ENCODE assay signal across 23 cellular contexts in genomic region chr11:9780929-9781328, GRCh38.
DNase-seq lines count a peak whose midpoint lies in the region; ATAC-seq and TF ChIP-seq lines count a peak whose summit lies in the region.
"Had no signal": no experiment of that assay in that cellular context is flagged by ENCODE, and none has a peak within 500 bp of the region (broad histone marks: within the 10 kb centered on the region; RNA-seq: fewer than 3 reads in every experiment).

No MANE protein-coding gene starts in this region.

- ATAC-seq in Panc1, result no peak
- ATAC-seq: A549; CD8-positive, alpha-beta T cell; GM12878 had no signal

- H3K36me3 Mint-ChIP-seq in endodermal cell (ENCODE audit: low read depth), result peaks cover 38% of the 10 kb centered on the region

- TF ChIP-seq POLR2A in esophagus squamous epithelium (IDR thresholded peaks at IDR 0.05), result no peak

- peak overlapping the region; percentile 22 for H4K91ac ChIP-seq in trophoblast cell (ENCODE audit: low read depth, low read length)

- no peak overlapping the region for H3K14ac ChIP-seq in trophoblast cell (ENCODE audit: low read length)

- 95 to 100% methylated on average over 3 to 4 of the region's 4 CpGs for WGBS in endodermal cell (ENCODE audit: insufficient coverage in 1 of 2, insufficient read length in 1 of 2), 2 experiments
- WGBS in trophoblast cell (ENCODE audit: extremely low coverage, insufficient coverage, insufficient read length), result no CpG with 5 or more reads among the region's 4 CpGs
- 91 to 100% methylated on average over 4 of the region's 4 CpGs for WGBS in esophagus squamous epithelium, 2 donors

- no peaks in the 10 kb centered on the region for H4K20me1 ChIP-seq in BLaER1

- H4K8ac ChIP-seq in trophoblast cell (ENCODE audit: low read depth, low read length), result no peak overlapping the region

- H2BK12ac ChIP-seq in trophoblast cell (ENCODE audit: low read length), result no peak overlapping the region

- H3K4me3 ChIP-seq in BLaER1 (no peak overlapping the region), Panc1 (ENCODE audit: low read depth in 2 of 2, low read length in 2 of 2) (no peak overlapping the region), endodermal cell (ENCODE audit: low read length) (no peak overlapping the region), trophoblast cell (ENCODE audit: low read depth, low read length) (no peak overlapping the region), esophagus squamous epithelium (no peak overlapping the region)
- H3K4me3 ChIP-seq: A549, GM12878 had no signal

- no peak overlapping the region for H3K4me3 Mint-ChIP-seq in endodermal cell
- H3K4me3 Mint-ChIP-seq: B cell; CD4-positive, alpha-beta T cell; CD8-positive, alpha-beta T cell had no signal

- H3K4ac ChIP-seq in trophoblast cell (ENCODE audit: low read depth, low read length), result no peak overlapping the region

- H3K79me1 ChIP-seq in trophoblast cell (ENCODE audit: low read length), result peaks cover 2% of the 10 kb centered on the region

- no peaks in the 10 kb centered on the region for H3K79me2 ChIP-seq in trophoblast cell (ENCODE audit: control insufficient read depth, insufficient read depth, low read length, poor library complexity)

- H2AK5ac ChIP-seq in trophoblast cell (ENCODE audit: low read length), result no peak overlapping the region

- POLR2A ChIA-PET in Panc1 (lab: Charles Lee), result no interaction called here

- H4K12ac ChIP-seq in trophoblast cell (ENCODE audit: low read depth, low read length), result no peak overlapping the region

- H3K27me3 Mint-ChIP-seq in endodermal cell (ENCODE audit: insufficient read depth), result no peaks in the 10 kb centered on the region
- H3K27me3 Mint-ChIP-seq: B cell; CD4-positive, alpha-beta T cell had no signal

- no peaks in the 10 kb centered on the region for H3K9me3 ChIP-seq in BLaER1
- H3K9me3 ChIP-seq in Panc1 (ENCODE audit: control insufficient read depth, insufficient read depth, low read depth, low read length), result no peaks in the 10 kb centered on the region
- no peaks in the 10 kb centered on the region for H3K9me3 ChIP-seq in endodermal cell (ENCODE audit: control insufficient read depth, low read length)
- no peaks in the 10 kb centered on the region for H3K9me3 ChIP-seq in trophoblast cell (ENCODE audit: insufficient read depth, low read depth, low read length)
- H3K9me3 ChIP-seq in esophagus squamous epithelium, result no peaks in the 10 kb centered on the region
- H3K9me3 ChIP-seq: A549, Caco-2 had no signal

- no TSS peak for BruUV-seq in Panc1 (replicated peaks; lab: Mats Ljungman, UMichigan)

- H3K27me3 ChIP-seq in BLaER1, result no peaks in the 10 kb centered on the region
- H3K27me3 ChIP-seq in Panc1 (ENCODE audit: control insufficient read depth, insufficient read depth, low read length), result no peaks in the 10 kb centered on the region
- no peaks in the 10 kb centered on the region for H3K27me3 ChIP-seq in endodermal cell (ENCODE audit: control insufficient read depth, insufficient read depth, low read length, poor library complexity, severe bottlenecking)
- H3K27me3 ChIP-seq in trophoblast cell (ENCODE audit: insufficient read depth, low read length), result no peaks in the 10 kb centered on the region
- no peaks in the 10 kb centered on the region for H3K27me3 ChIP-seq in esophagus squamous epithelium

- H2BK5ac ChIP-seq in trophoblast cell (ENCODE audit: low read depth, low read length, poor library complexity), result no peak overlapping the region

- no peak overlapping the region for H2BK120ac ChIP-seq in trophoblast cell (ENCODE audit: insufficient read depth, low read length, poor library complexity)

- H3K9ac ChIP-seq in BLaER1 (no peak overlapping the region), endodermal cell (ENCODE audit: extremely low read depth, low read length, poor library complexity, severe bottlenecking) (no peak overlapping the region), trophoblast cell (ENCODE audit: low read length) (no peak overlapping the region)

- H3K27ac Mint-ChIP-seq in endodermal cell, result no peak overlapping the region
- H3K27ac Mint-ChIP-seq: B cell; CD4-positive, alpha-beta T cell; CD8-positive, alpha-beta T cell had no signal

- in situ Hi-C loops in Panc1 (cut with HindIII; ENCODE audit: low pct_unique_long_range_greater_than_20kb, low sequenced_read_pairs), result no loop called here

- peaks cover 10% of the 10 kb centered on the region for H3K4me1 ChIP-seq in BLaER1
- H3K4me1 ChIP-seq in Panc1 (ENCODE audit: control insufficient read depth, insufficient read depth, low read length), result peaks cover 35% of the 10 kb centered on the region
- peaks cover 12% of the 10 kb centered on the region for H3K4me1 ChIP-seq in endodermal cell (ENCODE audit: control insufficient read depth, insufficient read depth, low read length)
- peaks cover 7 to 21% of the 10 kb centered on the region in 2 experiments for H3K4me1 ChIP-seq in trophoblast cell (ENCODE audit: control insufficient read depth in 1 of 2, insufficient read depth in 2 of 2, low read length in 2 of 2)
- H3K4me1 ChIP-seq in esophagus squamous epithelium, result no peaks in the 10 kb centered on the region

- DNase-seq in Panc1 (ENCODE audit: low read depth, low spot score) (no peak), endodermal cell (peak; percentile 1), trophoblast cell (no peak), NCI-H1930 (lab: John Stamatoyannopoulos, UW) (no peak), esophagus squamous epithelium (lab: John Stamatoyannopoulos, UW) (no peak), DMS153 treated with DMSO at 0.1 percent for 48 hours (lab: John Stamatoyannopoulos, UW; ENCODE audit: unreplicated experiment) (no peak), NCI-H187 (lab: John Stamatoyannopoulos, UW) (no peak)
- DNase-seq: AML-193; Caco-2; Calu3; CD4-positive, alpha-beta T cell; CD8-positive, alpha-beta T cell; DMS53; DMS79; DND-41; EL; GDM1 had no signal

- H3K9me3 Mint-ChIP-seq in endodermal cell, result no peaks in the 10 kb centered on the region
- H3K9me3 Mint-ChIP-seq: CD4-positive, alpha-beta T cell; CD8-positive, alpha-beta T cell had no signal

- peaks cover 24% of the 10 kb centered on the region for H3K4me1 Mint-ChIP-seq in endodermal cell
- H3K4me1 Mint-ChIP-seq: B cell had no signal

- no peak overlapping the region for H3K27ac ChIP-seq in BLaER1
- peak overlapping the region; percentile 75 for H3K27ac ChIP-seq in Panc1 (ENCODE audit: low read length)
- no peak overlapping the region for H3K27ac ChIP-seq in endodermal cell (ENCODE audit: low read depth, low read length)
- H3K27ac ChIP-seq in trophoblast cell (ENCODE audit: low read depth, low read length), result no peak overlapping the region
- H3K27ac ChIP-seq in esophagus squamous epithelium, result no peak overlapping the region
- H3K27ac ChIP-seq: 22Rv1, A549, C4-2B had no signal

- H3K4me2 ChIP-seq in BLaER1 (peak overlapping the region; percentile 36; the same call in 1 of the 2 replicates), trophoblast cell (ENCODE audit: low read length) (no peak overlapping the region)
- H3K4me2 ChIP-seq: A549 had no signal

- CTCF ChIA-PET in Panc1 (lab: Charles Lee), result no interaction called here

- intact Hi-C loops in Panc1 (cut with micrococcal nuclease; ENCODE audit: unreplicated experiment), result no loop called here
- intact Hi-C loops in esophagus squamous epithelium (cut with DNase I), result no loop called here

- no peak overlapping the region for H2AFZ ChIP-seq in trophoblast cell (ENCODE audit: insufficient read depth, low read length, poor library complexity)

- H3K18ac ChIP-seq in trophoblast cell (ENCODE audit: low read length), result no peak overlapping the region

- H3K36me3 ChIP-seq in BLaER1 (peaks cover 18% of the 10 kb centered on the region), Panc1 (ENCODE audit: control insufficient read depth, insufficient read depth, low read length) (peaks cover 15% of the 10 kb centered on the region), endodermal cell (ENCODE audit: control insufficient read depth, insufficient read depth, low read length) (peaks cover 39% of the 10 kb centered on the region), trophoblast cell (ENCODE audit: control insufficient read depth in 1 of 2, insufficient read depth in 2 of 2, low read length in 2 of 2) (peaks cover 5 to 19% of the 10 kb centered on the region in 2 experiments), esophagus squamous epithelium (peaks cover 0 to 92% (median 5%) of the 10 kb centered on the region in 3 donors)

- no peak overlapping the region for H3K23ac ChIP-seq in trophoblast cell (ENCODE audit: low read length)

- TF ChIP-seq CTCF in Panc1 (IDR thresholded peaks at IDR 0.05) (no peak), endodermal cell (conservative IDR thresholded peaks at IDR 0.05) (no peak), esophagus squamous epithelium (IDR thresholded peaks at IDR 0.05) (no peak)
